ENCODE assay signal across 1 cellular context in the genomic region with DNA sequence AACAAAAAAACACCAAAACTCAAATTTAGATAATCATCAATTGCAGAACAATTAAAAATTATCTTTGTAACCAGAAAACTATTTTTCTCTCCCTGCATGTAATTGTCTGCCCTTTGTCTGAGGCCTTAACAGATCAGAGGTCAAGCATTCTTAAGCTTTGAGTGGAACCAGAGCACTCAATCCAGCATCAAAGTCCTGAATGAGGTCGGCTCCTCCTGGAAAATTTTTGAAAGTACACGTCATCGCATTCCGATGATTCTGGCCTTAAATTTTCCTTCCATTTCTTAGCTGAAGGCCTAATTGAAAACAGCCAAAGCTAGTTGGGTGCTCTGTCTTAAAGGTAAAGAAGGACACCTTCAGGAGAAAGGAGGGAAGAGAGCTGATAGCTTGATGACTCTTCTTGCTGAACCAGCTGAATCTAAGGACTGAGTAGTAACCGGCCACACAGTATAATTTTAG.
TF ChIP-seq lines count a peak whose summit lies in the region.

No MANE protein-coding gene starts in this region.

TF ChIP-seq in H1, 55 proteins besides CTCF, POLR2A, EP300 and RAD21:
- TF ChIP-seq CEBPB (IDR thresholded peaks at IDR 0.05; ENCODE audit: low read depth, low read length) (no peak), SP1 (IDR thresholded peaks at IDR 0.05; ENCODE audit: low read depth, low read length) (no peak), KDM5A (IDR thresholded peaks at IDR 0.05; ENCODE audit: low read length) (no peak), NANOG (IDR thresholded peaks at IDR 0.05; ENCODE audit: insufficient read depth, low read depth, low read length, poor library complexity, severe bottlenecking) (peak; percentile 83), CHD2 (IDR thresholded peaks at IDR 0.05; ENCODE audit: low read length) (no peak), BCL11A (IDR thresholded peaks at IDR 0.05; ENCODE audit: low read depth in 2 of 2, low read length in 2 of 2) (no peak), EGR1 (IDR thresholded peaks at IDR 0.05; ENCODE audit: borderline replicate concordance, low read depth, low read length) (no peak), NRF1 (IDR thresholded peaks at IDR 0.05; ENCODE audit: low read depth, low read length) (no peak), POLR2AphosphoS5 (IDR thresholded peaks at IDR 0.05; ENCODE audit: low read depth, low read length) (no peak), EZH2 (IDR thresholded peaks at IDR 0.05; ENCODE audit: low read depth, low read length, severe bottlenecking) (no peak), MAFK (IDR thresholded peaks at IDR 0.05; ENCODE audit: low read depth, low read length) (peak; percentile 26; the same call in 1 of the 2 replicates), ASH2L (IDR thresholded peaks at IDR 0.05; ENCODE audit: low read length) (no peak), SIRT6 (IDR thresholded peaks at IDR 0.05; ENCODE audit: low read length) (no peak), BRCA1 (IDR thresholded peaks at IDR 0.05; ENCODE audit: low read depth, low read length) (no peak), SP2 (IDR thresholded peaks at IDR 0.05; ENCODE audit: low read length) (no peak), CREB1 (IDR thresholded peaks at IDR 0.05) (peak; percentile 48; the same call in 1 of the 2 replicates), BACH1 (IDR thresholded peaks at IDR 0.05; ENCODE audit: low read length) (no peak), POU5F1 (IDR thresholded peaks at IDR 0.05; ENCODE audit: low read depth, low read length) (no peak), CHD7 (IDR thresholded peaks at IDR 0.05; ENCODE audit: insufficient replicate concordance, low read length) (no peak), TAF7 (optimal IDR thresholded peaks at IDR 0.05; ENCODE audit: borderline replicate concordance, low read depth, low read length) (peak; percentile 41), SIX5 (IDR thresholded peaks at IDR 0.05; ENCODE audit: low read depth, low read length) (no peak), TAF1 (IDR thresholded peaks at IDR 0.05; ENCODE audit: low read depth, low read length) (0 out of 2 replicates have a peak, but pooled peaks have one; percentile 13), TEAD4 (IDR thresholded peaks at IDR 0.05; ENCODE audit: low read depth, low read length) (peak; percentile 68; the same call in 1 of the 2 replicates), KDM1A (IDR thresholded peaks at IDR 0.05; ENCODE audit: borderline replicate concordance, low read length) (no peak), SUZ12 (IDR thresholded peaks at IDR 0.05; ENCODE audit: low read length) (no peak), PHF8 (conservative IDR thresholded peaks at IDR 0.05; ENCODE audit: low read depth, low read length) (no peak), SIN3A (conservative IDR thresholded peaks at IDR 0.05 in 1 of 2, IDR thresholded peaks at IDR 0.05 in 1 of 2; ENCODE audit: low read depth in 1 of 2, low read length in 2 of 2) (no peak), RXRA (IDR thresholded peaks at IDR 0.05; ENCODE audit: insufficient read depth, low read depth, low read length) (no peak), CBX8 (IDR thresholded peaks at IDR 0.05; ENCODE audit: borderline replicate concordance, low read depth, low read length) (no peak), RNF2 (IDR thresholded peaks at IDR 0.05; ENCODE audit: borderline replicate concordance, low read depth, low read length, missing control alignments, poor library complexity, severe bottlenecking) (no peak), SRF (IDR thresholded peaks at IDR 0.05; ENCODE audit: low read depth, low read length) (no peak), JUN (IDR thresholded peaks at IDR 0.05; ENCODE audit: low read depth, low read length) (peak; percentile 91), MAX (IDR thresholded peaks at IDR 0.05) (no peak), GTF2F1 (IDR thresholded peaks at IDR 0.05; ENCODE audit: borderline replicate concordance, low read depth, low read length) (no peak), CHD1 (IDR thresholded peaks at IDR 0.05; ENCODE audit: low read depth, low read length) (no peak), JUND (IDR thresholded peaks at IDR 0.05; ENCODE audit: low read length) (peak; percentile 97), TCF12 (IDR thresholded peaks at IDR 0.05; ENCODE audit: low read depth, low read length) (no peak), ATF3 (IDR thresholded peaks at IDR 0.05; ENCODE audit: insufficient read depth, low read depth, low read length) (peak; percentile 50; the same call in 1 of the 2 replicates), FOSL1 (IDR thresholded peaks at IDR 0.05; ENCODE audit: insufficient read depth, low read depth, low read length) (no peak), YY1 (IDR thresholded peaks at IDR 0.05; ENCODE audit: low read depth, low read length) (no peak), SAP30 (IDR thresholded peaks at IDR 0.05; ENCODE audit: insufficient read depth, insufficient replicate concordance, low read length) (no peak)
- TF ChIP-seq, protein P1, sequence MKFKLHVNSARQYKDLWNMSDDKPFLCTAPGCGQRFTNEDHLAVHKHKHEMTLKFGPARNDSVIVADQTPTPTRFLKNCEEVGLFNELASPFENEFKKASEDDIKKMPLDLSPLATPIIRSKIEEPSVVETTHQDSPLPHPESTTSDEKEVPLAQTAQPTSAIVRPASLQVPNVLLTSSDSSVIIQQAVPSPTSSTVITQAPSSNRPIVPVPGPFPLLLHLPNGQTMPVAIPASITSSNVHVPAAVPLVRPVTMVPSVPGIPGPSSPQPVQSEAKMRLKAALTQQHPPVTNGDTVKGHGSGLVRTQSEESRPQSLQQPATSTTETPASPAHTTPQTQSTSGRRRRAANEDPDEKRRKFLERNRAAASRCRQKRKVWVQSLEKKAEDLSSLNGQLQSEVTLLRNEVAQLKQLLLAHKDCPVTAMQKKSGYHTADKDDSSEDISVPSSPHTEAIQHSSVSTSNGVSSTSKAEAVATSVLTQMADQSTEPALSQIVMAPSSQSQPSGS (IDR thresholded peaks at IDR 0.05; ENCODE audit: low read length), result peak; percentile 94
